Comparison of ENCODE assay signal across 1 cellular context in the genomic region with DNA sequence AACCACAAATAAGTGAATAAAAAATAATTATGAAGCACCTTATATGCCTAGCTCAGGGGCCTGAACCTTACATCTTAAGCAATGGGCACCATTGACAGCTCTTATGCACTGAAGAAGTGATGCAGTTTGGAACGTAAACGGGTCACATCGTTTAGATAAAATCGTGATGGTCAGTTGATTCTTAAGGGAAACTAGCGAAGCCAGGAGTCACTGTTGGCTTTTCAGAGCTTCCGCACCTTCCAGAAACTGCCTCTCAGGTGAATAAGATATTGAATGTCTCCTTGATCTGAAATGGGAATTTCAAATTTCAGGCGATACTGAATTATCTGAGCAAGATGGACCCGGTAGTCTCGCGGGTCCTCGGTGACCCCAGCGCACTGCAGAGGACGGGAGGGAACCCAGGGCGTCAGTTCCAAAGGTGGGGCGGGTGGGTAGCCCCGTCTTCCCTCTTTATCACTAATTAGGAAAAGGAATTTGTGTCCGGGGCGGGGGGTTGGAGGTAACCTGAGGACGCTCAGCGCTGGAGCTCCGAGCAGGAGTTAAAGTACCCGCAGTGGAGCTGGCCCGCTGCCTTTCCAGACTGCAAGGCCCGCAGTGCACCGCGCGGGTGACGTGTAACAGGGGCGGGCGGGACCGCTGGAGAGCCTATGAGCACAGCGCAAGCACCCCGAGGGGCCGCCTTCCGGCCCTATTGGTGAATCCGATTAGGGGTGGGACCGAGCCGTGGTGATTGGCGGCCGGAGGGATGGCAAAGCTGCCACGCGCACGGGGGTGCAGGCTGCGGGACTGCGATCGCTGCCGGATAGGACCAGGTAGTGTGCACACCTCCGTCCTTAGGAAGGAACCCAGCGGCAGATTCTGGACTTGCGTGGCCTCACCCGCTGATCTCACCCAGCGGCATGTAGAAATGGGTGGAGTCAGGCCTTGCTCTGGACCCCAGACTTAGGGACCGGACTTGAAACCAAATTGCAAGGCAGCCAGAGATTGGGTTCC.
TF ChIP-seq lines count a peak whose summit lies in the region.

No MANE protein-coding gene starts in this region.

TF ChIP-seq in GM12878, 131 proteins besides CTCF, POLR2A, EP300 and RAD21 (continued from another document and continues in another):
- TF ChIP-seq, protein P1, sequence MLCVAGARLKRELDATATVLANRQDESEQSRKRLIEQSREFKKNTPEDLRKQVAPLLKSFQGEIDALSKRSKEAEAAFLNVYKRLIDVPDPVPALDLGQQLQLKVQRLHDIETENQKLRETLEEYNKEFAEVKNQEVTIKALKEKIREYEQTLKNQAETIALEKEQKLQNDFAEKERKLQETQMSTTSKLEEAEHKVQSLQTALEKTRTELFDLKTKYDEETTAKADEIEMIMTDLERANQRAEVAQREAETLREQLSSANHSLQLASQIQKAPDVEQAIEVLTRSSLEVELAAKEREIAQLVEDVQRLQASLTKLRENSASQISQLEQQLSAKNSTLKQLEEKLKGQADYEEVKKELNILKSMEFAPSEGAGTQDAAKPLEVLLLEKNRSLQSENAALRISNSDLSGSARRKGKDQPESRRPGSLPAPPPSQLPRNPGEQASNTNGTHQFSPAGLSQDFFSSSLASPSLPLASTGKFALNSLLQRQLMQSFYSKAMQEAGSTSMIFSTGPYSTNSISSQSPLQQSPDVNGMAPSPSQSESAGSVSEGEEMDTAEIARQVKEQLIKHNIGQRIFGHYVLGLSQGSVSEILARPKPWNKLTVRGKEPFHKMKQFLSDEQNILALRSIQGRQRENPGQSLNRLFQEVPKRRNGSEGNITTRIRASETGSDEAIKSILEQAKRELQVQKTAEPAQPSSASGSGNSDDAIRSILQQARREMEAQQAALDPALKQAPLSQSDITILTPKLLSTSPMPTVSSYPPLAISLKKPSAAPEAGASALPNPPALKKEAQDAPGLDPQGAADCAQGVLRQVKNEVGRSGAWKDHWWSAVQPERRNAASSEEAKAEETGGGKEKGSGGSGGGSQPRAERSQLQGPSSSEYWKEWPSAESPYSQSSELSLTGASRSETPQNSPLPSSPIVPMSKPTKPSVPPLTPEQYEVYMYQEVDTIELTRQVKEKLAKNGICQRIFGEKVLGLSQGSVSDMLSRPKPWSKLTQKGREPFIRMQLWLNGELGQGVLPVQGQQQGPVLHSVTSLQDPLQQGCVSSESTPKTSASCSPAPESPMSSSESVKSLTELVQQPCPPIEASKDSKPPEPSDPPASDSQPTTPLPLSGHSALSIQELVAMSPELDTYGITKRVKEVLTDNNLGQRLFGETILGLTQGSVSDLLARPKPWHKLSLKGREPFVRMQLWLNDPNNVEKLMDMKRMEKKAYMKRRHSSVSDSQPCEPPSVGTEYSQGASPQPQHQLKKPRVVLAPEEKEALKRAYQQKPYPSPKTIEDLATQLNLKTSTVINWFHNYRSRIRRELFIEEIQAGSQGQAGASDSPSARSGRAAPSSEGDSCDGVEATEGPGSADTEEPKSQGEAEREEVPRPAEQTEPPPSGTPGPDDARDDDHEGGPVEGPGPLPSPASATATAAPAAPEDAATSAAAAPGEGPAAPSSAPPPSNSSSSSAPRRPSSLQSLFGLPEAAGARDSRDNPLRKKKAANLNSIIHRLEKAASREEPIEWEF (IDR thresholded peaks at IDR 0.05; ENCODE audit: insufficient replicate concordance, low read depth, low read length), result no peak
- TF ChIP-seq, protein P2, sequence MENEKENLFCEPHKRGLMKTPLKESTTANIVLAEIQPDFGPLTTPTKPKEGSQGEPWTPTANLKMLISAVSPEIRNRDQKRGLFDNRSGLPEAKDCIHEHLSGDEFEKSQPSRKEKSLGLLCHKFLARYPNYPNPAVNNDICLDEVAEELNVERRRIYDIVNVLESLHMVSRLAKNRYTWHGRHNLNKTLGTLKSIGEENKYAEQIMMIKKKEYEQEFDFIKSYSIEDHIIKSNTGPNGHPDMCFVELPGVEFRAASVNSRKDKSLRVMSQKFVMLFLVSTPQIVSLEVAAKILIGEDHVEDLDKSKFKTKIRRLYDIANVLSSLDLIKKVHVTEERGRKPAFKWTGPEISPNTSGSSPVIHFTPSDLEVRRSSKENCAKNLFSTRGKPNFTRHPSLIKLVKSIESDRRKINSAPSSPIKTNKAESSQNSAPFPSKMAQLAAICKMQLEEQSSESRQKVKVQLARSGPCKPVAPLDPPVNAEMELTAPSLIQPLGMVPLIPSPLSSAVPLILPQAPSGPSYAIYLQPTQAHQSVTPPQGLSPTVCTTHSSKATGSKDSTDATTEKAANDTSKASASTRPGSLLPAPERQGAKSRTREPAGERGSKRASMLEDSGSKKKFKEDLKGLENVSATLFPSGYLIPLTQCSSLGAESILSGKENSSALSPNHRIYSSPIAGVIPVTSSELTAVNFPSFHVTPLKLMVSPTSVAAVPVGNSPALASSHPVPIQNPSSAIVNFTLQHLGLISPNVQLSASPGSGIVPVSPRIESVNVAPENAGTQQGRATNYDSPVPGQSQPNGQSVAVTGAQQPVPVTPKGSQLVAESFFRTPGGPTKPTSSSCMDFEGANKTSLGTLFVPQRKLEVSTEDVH (IDR thresholded peaks at IDR 0.05; ENCODE audit: low read depth, partially characterized antibody), result no peak
- no peak for TF ChIP-seq SMAD1 (IDR thresholded peaks at IDR 0.05; ENCODE audit: low read depth, partially characterized antibody)
- TF ChIP-seq YY1 (IDR thresholded peaks at IDR 0.05; ENCODE audit: low read depth, low read length), result 0 out of 2 replicates have a peak, but pooled peaks have one; percentile 23
- TF ChIP-seq WRNIP1 (IDR thresholded peaks at IDR 0.05; ENCODE audit: borderline replicate concordance, low read depth, low read length), result no peak
- peak; percentile 42 to 73; a peak in 3 of 4 replicates for TF ChIP-seq BHLHE40 (IDR thresholded peaks at IDR 0.05; ENCODE audit: borderline replicate concordance in 1 of 2, low read depth in 2 of 2, low read length in 1 of 2)
- TF ChIP-seq STAT1 (conservative IDR thresholded peaks at IDR 0.05), result no peak
- TF ChIP-seq SMARCA5 (IDR thresholded peaks at IDR 0.05), result no peak
- no peak for TF ChIP-seq IKZF2 (IDR thresholded peaks at IDR 0.05)
- TF ChIP-seq EZH2 (IDR thresholded peaks at IDR 0.05; ENCODE audit: borderline replicate concordance, control insufficient read depth, low read depth, low read length), result no peak
- TF ChIP-seq POU2F2 (IDR thresholded peaks at IDR 0.05; ENCODE audit: borderline replicate concordance, low read depth, low read length), result no peak
- no peak for TF ChIP-seq TBL1XR1 (IDR thresholded peaks at IDR 0.05; ENCODE audit: low read depth, low read length)
- TF ChIP-seq, protein P3, sequence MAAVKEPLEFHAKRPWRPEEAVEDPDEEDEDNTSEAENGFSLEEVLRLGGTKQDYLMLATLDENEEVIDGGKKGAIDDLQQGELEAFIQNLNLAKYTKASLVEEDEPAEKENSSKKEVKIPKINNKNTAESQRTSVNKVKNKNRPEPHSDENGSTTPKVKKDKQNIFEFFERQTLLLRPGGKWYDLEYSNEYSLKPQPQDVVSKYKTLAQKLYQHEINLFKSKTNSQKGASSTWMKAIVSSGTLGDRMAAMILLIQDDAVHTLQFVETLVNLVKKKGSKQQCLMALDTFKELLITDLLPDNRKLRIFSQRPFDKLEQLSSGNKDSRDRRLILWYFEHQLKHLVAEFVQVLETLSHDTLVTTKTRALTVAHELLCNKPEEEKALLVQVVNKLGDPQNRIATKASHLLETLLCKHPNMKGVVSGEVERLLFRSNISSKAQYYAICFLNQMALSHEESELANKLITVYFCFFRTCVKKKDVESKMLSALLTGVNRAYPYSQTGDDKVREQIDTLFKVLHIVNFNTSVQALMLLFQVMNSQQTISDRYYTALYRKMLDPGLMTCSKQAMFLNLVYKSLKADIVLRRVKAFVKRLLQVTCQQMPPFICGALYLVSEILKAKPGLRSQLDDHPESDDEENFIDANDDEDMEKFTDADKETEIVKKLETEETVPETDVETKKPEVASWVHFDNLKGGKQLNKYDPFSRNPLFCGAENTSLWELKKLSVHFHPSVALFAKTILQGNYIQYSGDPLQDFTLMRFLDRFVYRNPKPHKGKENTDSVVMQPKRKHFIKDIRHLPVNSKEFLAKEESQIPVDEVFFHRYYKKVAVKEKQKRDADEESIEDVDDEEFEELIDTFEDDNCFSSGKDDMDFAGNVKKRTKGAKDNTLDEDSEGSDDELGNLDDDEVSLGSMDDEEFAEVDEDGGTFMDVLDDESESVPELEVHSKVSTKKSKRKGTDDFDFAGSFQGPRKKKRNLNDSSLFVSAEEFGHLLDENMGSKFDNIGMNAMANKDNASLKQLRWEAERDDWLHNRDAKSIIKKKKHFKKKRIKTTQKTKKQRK (IDR thresholded peaks at IDR 0.05; ENCODE audit: low read depth, low read length), result peak; percentile 53
- 0 out of 2 replicates have a peak, but pooled peaks have one; percentile 29 for TF ChIP-seq BACH1 (IDR thresholded peaks at IDR 0.05; ENCODE audit: borderline replicate concordance)
- TF ChIP-seq, protein P4, sequence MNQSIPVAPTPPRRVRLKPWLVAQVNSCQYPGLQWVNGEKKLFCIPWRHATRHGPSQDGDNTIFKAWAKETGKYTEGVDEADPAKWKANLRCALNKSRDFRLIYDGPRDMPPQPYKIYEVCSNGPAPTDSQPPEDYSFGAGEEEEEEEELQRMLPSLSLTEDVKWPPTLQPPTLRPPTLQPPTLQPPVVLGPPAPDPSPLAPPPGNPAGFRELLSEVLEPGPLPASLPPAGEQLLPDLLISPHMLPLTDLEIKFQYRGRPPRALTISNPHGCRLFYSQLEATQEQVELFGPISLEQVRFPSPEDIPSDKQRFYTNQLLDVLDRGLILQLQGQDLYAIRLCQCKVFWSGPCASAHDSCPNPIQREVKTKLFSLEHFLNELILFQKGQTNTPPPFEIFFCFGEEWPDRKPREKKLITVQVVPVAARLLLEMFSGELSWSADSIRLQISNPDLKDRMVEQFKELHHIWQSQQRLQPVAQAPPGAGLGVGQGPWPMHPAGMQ (IDR thresholded peaks at IDR 0.05; ENCODE audit: borderline replicate concordance), result no peak
- TF ChIP-seq, protein P5, sequence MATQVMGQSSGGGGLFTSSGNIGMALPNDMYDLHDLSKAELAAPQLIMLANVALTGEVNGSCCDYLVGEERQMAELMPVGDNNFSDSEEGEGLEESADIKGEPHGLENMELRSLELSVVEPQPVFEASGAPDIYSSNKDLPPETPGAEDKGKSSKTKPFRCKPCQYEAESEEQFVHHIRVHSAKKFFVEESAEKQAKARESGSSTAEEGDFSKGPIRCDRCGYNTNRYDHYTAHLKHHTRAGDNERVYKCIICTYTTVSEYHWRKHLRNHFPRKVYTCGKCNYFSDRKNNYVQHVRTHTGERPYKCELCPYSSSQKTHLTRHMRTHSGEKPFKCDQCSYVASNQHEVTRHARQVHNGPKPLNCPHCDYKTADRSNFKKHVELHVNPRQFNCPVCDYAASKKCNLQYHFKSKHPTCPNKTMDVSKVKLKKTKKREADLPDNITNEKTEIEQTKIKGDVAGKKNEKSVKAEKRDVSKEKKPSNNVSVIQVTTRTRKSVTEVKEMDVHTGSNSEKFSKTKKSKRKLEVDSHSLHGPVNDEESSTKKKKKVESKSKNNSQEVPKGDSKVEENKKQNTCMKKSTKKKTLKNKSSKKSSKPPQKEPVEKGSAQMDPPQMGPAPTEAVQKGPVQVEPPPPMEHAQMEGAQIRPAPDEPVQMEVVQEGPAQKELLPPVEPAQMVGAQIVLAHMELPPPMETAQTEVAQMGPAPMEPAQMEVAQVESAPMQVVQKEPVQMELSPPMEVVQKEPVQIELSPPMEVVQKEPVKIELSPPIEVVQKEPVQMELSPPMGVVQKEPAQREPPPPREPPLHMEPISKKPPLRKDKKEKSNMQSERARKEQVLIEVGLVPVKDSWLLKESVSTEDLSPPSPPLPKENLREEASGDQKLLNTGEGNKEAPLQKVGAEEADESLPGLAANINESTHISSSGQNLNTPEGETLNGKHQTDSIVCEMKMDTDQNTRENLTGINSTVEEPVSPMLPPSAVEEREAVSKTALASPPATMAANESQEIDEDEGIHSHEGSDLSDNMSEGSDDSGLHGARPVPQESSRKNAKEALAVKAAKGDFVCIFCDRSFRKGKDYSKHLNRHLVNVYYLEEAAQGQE (IDR thresholded peaks at IDR 0.05; ENCODE audit: low read depth, low read length), result no peak
- TF ChIP-seq, protein P6, sequence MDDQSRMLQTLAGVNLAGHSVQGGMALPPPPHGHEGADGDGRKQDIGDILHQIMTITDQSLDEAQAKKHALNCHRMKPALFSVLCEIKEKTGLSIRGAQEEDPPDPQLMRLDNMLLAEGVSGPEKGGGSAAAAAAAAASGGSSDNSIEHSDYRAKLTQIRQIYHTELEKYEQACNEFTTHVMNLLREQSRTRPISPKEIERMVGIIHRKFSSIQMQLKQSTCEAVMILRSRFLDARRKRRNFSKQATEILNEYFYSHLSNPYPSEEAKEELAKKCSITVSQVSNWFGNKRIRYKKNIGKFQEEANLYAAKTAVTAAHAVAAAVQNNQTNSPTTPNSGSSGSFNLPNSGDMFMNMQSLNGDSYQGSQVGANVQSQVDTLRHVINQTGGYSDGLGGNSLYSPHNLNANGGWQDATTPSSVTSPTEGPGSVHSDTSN (IDR thresholded peaks at IDR 0.05; ENCODE audit: insufficient replicate concordance, low read depth, low read length), result peak; percentile 94
- no peak for TF ChIP-seq HDAC2 (IDR thresholded peaks at IDR 0.05)
- TF ChIP-seq, protein P7, sequence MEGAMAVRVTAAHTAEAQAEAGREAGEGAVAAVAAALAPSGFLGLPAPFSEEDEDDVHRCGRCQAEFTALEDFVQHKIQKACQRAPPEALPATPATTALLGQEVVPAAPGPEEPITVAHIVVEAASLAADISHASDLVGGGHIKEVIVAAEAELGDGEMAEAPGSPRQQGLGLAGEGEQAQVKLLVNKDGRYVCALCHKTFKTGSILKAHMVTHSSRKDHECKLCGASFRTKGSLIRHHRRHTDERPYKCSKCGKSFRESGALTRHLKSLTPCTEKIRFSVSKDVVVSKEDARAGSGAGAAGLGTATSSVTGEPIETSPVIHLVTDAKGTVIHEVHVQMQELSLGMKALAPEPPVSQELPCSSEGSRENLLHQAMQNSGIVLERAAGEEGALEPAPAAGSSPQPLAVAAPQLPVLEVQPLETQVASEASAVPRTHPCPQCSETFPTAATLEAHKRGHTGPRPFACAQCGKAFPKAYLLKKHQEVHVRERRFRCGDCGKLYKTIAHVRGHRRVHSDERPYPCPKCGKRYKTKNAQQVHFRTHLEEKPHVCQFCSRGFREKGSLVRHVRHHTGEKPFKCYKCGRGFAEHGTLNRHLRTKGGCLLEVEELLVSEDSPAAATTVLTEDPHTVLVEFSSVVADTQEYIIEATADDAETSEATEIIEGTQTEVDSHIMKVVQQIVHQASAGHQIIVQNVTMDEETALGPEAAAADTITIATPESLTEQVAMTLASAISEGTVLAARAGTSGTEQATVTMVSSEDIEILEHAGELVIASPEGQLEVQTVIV (IDR thresholded peaks at IDR 0.05; ENCODE audit: borderline replicate concordance, partially characterized antibody), result no peak
- TF ChIP-seq MTA3 (IDR thresholded peaks at IDR 0.05; ENCODE audit: borderline replicate concordance, low read length), result no peak
- no peak for TF ChIP-seq CHD1 (IDR thresholded peaks at IDR 0.05; ENCODE audit: low read depth, low read length)
- TF ChIP-seq CEBPB (IDR thresholded peaks at IDR 0.05; ENCODE audit: borderline replicate concordance in 1 of 2, low read depth in 2 of 2, low read length in 2 of 2), result no peak; a peak in 1 of 4 replicates
- TF ChIP-seq, protein P8, sequence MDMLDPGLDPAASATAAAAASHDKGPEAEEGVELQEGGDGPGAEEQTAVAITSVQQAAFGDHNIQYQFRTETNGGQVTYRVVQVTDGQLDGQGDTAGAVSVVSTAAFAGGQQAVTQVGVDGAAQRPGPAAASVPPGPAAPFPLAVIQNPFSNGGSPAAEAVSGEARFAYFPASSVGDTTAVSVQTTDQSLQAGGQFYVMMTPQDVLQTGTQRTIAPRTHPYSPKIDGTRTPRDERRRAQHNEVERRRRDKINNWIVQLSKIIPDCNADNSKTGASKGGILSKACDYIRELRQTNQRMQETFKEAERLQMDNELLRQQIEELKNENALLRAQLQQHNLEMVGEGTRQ (IDR thresholded peaks at IDR 0.05; ENCODE audit: borderline replicate concordance, low read depth, low read length), result no peak
